12 cellular contexts compared by ENCODE assay signal in the genomic region with DNA sequence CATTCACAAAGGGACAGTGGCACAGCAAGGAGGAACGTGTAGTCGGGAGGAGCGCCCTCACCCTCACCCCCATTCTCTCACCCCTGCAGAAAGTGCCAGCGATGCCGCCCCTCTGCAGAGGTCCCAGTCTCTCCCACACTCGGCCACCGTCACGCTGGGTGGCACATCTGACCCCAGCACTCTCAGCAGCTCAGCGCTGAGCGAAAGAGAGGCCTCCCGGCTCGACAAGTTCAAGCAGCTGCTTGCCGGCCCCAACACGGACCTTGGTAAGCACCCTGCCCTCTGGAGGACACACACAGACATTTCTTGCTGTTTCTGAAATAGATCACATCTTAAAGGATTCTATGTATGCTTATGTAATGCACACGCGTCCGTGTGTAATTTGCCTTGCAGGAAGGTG. TPM values are rescaled to one million over a fixed set of nuclear protein-coding genes. Genes with fewer than 3 reads are reported as not detected.
DNase-seq lines count a peak whose midpoint lies in the region; ATAC-seq, FAIRE-seq and TF ChIP-seq lines count a peak whose summit lies in the region.
"Had no signal": no experiment of that assay in that cellular context is flagged by ENCODE, and none has a peak within 500 bp of the region (broad histone marks: within the 10 kb centered on the region; RNA-seq: fewer than 3 reads in every experiment).

No MANE protein-coding gene starts in this region.

- H3K27me3 ChIP-seq in GM23338 (ENCODE audit: insufficient read depth) (no peaks in the 10 kb centered on the region), hepatocyte (no peaks in the 10 kb centered on the region)
- H3K27me3 ChIP-seq: tibial artery had no signal

- H3K36me3 Mint-ChIP-seq in GM23338 (ENCODE audit: low read depth), result peaks cover 19% of the 10 kb centered on the region

- peak; percentile 12; the same call in 1 of the 3 replicates for TF ChIP-seq CTCF in A549 (IDR thresholded peaks at IDR 0.05)
- peak; percentile 45 to 46 for TF ChIP-seq CTCF in GM23338 (conservative IDR thresholded peaks at IDR 0.05; ENCODE audit: low read depth in 2 of 2)
- peak; percentile 56 for TF ChIP-seq CTCF in VCaP (conservative IDR thresholded peaks at IDR 0.05)
- TF ChIP-seq CTCF in hepatocyte (IDR thresholded peaks at IDR 0.05; ENCODE audit: poor library complexity), result peak; percentile 35
- TF ChIP-seq CTCF in D721Med (IDR thresholded peaks at IDR 0.05; ENCODE audit: insufficient read depth, missing control alignments), result no peak

- ATAC-seq in A549 (peak; percentile 69 to 77), GM23338 (peak; percentile 42)

- DNase-seq in A549 (ENCODE audit: low read depth in 1 of 2, low spot score in 1 of 2), result peak in 1 of 2 experiments; percentile 64
- peak; percentile 67 for DNase-seq in GM23338 (ENCODE audit: low spot score)
- peak; percentile 63 for DNase-seq in hepatocyte (ENCODE audit: low spot score)
- no peak for DNase-seq in D721Med (ENCODE audit: insufficient read length, low spot score)
- DNase-seq in stimulated activated CD4-positive, alpha-beta T cell treated with anti-CD3 and anti-CD28 coated beads, Interleukin-2, amount 100 ng/mL, for 24 hours, result no peak
- no peak for DNase-seq in NCI-H2107 treated with DMSO at 0.1 percent for 48 hours (lab: John Stamatoyannopoulos, UW; ENCODE audit: unreplicated experiment)
- no peak for DNase-seq in amniotic stem cell (lab: John Stamatoyannopoulos, UW)
- DNase-seq: EL, GOT3, NCI-H1436 treated with DMSO at 0.1 percent for 48 hours had no signal

- H2AFZ ChIP-seq in GM23338 (no peak overlapping the region), hepatocyte (no peak overlapping the region)

- TF ChIP-seq POLR2A in A549 (IDR thresholded peaks at IDR 0.05; ENCODE audit: low read length), result no peak

- H4K20me1 ChIP-seq in GM23338 (replicated peaks; ENCODE audit: insufficient read depth), result peaks cover 5% of the 10 kb centered on the region
- peaks cover 16% of the 10 kb centered on the region for H4K20me1 ChIP-seq in hepatocyte (ENCODE audit: insufficient read depth, poor library complexity, severe bottlenecking)

- 56% methylated on average over 12 of the region's 17 CpGs for WGBS in A549 (ENCODE audit: missing lambda C conversion rate)
- 77% methylated on average over 17 of the region's 17 CpGs for WGBS in hepatocyte (ENCODE audit: low lambda C conversion rate, missing lambda C conversion rate)

- H3K79me2 ChIP-seq in GM23338 (replicated peaks; ENCODE audit: insufficient read depth) (no peaks in the 10 kb centered on the region; the same call in 1 of the 2 replicates), hepatocyte (peaks cover 10% of the 10 kb centered on the region)

- H3K4me2 ChIP-seq in A549 (no peak overlapping the region), GM23338 (no peak overlapping the region), hepatocyte (no peak overlapping the region)

- H3K4me1 Mint-ChIP-seq in GM23338, result peaks cover 5% of the 10 kb centered on the region

- H3K9me3 ChIP-seq in A549, result no peaks in the 10 kb centered on the region
- no peaks in the 10 kb centered on the region for H3K9me3 ChIP-seq in hepatocyte (ENCODE audit: low read depth)
- H3K9me3 ChIP-seq: tibial artery had no signal

- H3F3A ChIP-seq in GM23338 (replicated peaks; ENCODE audit: low read depth), result no peaks in the 10 kb centered on the region

- H3K27ac ChIP-seq in A549, result peak overlapping the region in 1 of 2 experiments; percentile 33; a peak in 1 of 6 replicates
- no peak overlapping the region for H3K27ac ChIP-seq in GM23338 (ENCODE audit: low read depth)
- H3K27ac ChIP-seq in VCaP, result no peak overlapping the region
- no peak overlapping the region for H3K27ac ChIP-seq in hepatocyte
- H3K27ac ChIP-seq: tibial artery had no signal

- H3K9me2 ChIP-seq in GM23338 (ENCODE audit: insufficient read depth), result no peaks in the 10 kb centered on the region
- no peaks in the 10 kb centered on the region for H3K9me2 ChIP-seq in hepatocyte (replicated peaks; ENCODE audit: insufficient read depth)

- H3K27ac Mint-ChIP-seq in GM23338, result no peak overlapping the region

- H3K36me3 ChIP-seq in GM23338 (ENCODE audit: insufficient read depth) (no peaks in the 10 kb centered on the region), hepatocyte (replicated peaks; ENCODE audit: insufficient read depth, low read depth) (no peaks in the 10 kb centered on the region)

- H3K9me3 Mint-ChIP-seq in GM23338, result no peaks in the 10 kb centered on the region

- CTCF ChIA-PET in A549 (lab: Yijun Ruan, JAX), result interaction anchor here (0.7 to 3.1 kb wide), 10 partner anchors 9 to 234 kb away, joined by 3 to 19 read pairs (median 6); a partner anchor contains a TSS

- peaks cover 7% of the 10 kb centered on the region for H3K27me3 Mint-ChIP-seq in GM23338 (ENCODE audit: insufficient read depth, low read depth, poor library complexity)

- H3K4me3 Mint-ChIP-seq in GM23338, result no peak overlapping the region

- H3K4me3 ChIP-seq in A549, result no peak overlapping the region
- H3K4me3 ChIP-seq in GM23338, result no peak overlapping the region
- H3K4me3 ChIP-seq in hepatocyte, result no peak overlapping the region
- H3K4me3 ChIP-seq: tibial artery had no signal

- FAIRE-seq in A549 (lab: Jason Lieb, UNC) (no peak), D721Med (lab: Jason Lieb, UNC) (no peak)

- peak in 1 of 2 experiments; percentile 18; a peak in 2 of 5 replicates for TF ChIP-seq RAD21 in A549 (conservative IDR thresholded peaks at IDR 0.05 in 1 of 2, IDR thresholded peaks at IDR 0.05 in 1 of 2)

- TF ChIP-seq EP300 in A549 (IDR thresholded peaks at IDR 0.05), result no peak

- POLR2A ChIA-PET in A549 (lab: Yijun Ruan, JAX), result interaction anchor here (0.6 kb wide), 1 partner anchor 35 kb away, joined by 3 read pairs; a partner anchor contains a TSS

- peaks cover 6% of the 10 kb centered on the region; the same call in 1 of the 3 replicates for H3K4me1 ChIP-seq in A549
- H3K4me1 ChIP-seq in GM23338 (ENCODE audit: insufficient read depth), result peaks cover 3% of the 10 kb centered on the region; the same call in 1 of the 2 replicates
- peaks cover 17% of the 10 kb centered on the region for H3K4me1 ChIP-seq in hepatocyte (ENCODE audit: insufficient read depth)

TF ChIP-seq in A549, 52 proteins besides CTCF, POLR2A, EP300 and RAD21:
- TF ChIP-seq KDM5A (IDR thresholded peaks at IDR 0.05) (no peak), SMC3 (IDR thresholded peaks at IDR 0.05) (peak; percentile 7; the same call in 1 of the 3 replicates), HOXB13 (CRISPR knock-in tag; IDR thresholded peaks at IDR 0.05; ENCODE audit: low read depth) (no peak)
- TF ChIP-seq, protein P1, sequence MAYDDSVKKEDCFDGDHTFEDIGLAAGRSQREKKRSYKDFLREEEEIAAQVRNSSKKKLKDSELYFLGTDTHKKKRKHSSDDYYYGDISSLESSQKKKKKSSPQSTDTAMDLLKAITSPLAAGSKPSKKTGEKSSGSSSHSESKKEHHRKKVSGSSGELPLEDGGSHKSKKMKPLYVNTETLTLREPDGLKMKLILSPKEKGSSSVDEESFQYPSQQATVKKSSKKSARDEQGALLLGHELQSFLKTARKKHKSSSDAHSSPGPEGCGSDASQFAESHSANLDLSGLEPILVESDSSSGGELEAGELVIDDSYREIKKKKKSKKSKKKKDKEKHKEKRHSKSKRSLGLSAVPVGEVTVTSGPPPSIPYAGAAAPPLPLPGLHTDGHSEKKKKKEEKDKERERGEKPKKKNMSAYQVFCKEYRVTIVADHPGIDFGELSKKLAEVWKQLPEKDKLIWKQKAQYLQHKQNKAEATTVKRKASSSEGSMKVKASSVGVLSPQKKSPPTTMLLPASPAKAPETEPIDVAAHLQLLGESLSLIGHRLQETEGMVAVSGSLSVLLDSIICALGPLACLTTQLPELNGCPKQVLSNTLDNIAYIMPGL (CRISPR knock-in tag; IDR thresholded peaks at IDR 0.05; ENCODE audit: borderline replicate concordance), result no peak

TF ChIP-seq in GM23338, 12 proteins besides CTCF, POLR2A, EP300 and RAD21 (continues in another document):
- TF ChIP-seq ZNF114 (CRISPR knock-in tag; IDR thresholded peaks at IDR 0.05), result no peak
- no peak for TF ChIP-seq POLR2AphosphoS5 (IDR thresholded peaks at IDR 0.05; ENCODE audit: low read depth)

RNA-seq across cellular contexts. Expression of a gene that starts 34.9 kb away (rescaled TPM):
- polyA plus RNA-seq in A549 (2011; rRNA removed) (10.4 and 10.8 TPM in 2 replicates), A549 (2017; fragmentation: RNase III; extraction: RNeasy Plus Mini Kit Qiagen cat#74134 plus additional on column Dnase treatment) (8.2 to 9.7 TPM (median 8.9 TPM) in 3 replicates), GM23338 (2016; fragmentation: Nextera tagmentation; extraction: Ambion mirVana) (9.0 and 9.6 TPM in 2 replicates), hepatocyte (19.8 and 21.7 TPM in 2 replicates)
- polyA plus RNA-seq in A549 (2012; cell fraction: cytosol; rRNA removed), result 11.2 and 11.7 TPM in 2 replicates
- polyA plus RNA-seq in A549 (2012; cell fraction: nucleus; rRNA removed), result 11.0 and 12.8 TPM in 2 replicates
- 8.2 and 12.6 TPM in 2 replicates for polyA minus RNA-seq in A549 (2011; rRNA and poly(A)+ RNA removed)
- total RNA-seq in GM23338 (2014; rRNA removed; shearing (Covaris generic)), result 10.7 and 13.3 TPM in 2 replicates
- total RNA-seq in hepatocyte, result 10.3 and 15.3 TPM in 2 replicates

RNA-seq across cellular contexts. Expression of a gene that starts 59.3 kb away (rescaled TPM):
- polyA plus RNA-seq in A549 (2011; rRNA removed) (13.1 and 17.7 TPM in 2 replicates), A549 (2017; fragmentation: RNase III; extraction: RNeasy Plus Mini Kit Qiagen cat#74134 plus additional on column Dnase treatment) (13.8 to 15.6 TPM (median 15.6 TPM) in 3 replicates), GM23338 (2016; fragmentation: Nextera tagmentation; extraction: Ambion mirVana) (11.9 and 12.7 TPM in 2 replicates), hepatocyte (33.1 and 38.6 TPM in 2 replicates)
- 9.7 and 12.6 TPM in 2 replicates for polyA plus RNA-seq in A549 (2012; cell fraction: cytosol; rRNA removed)
- polyA plus RNA-seq in A549 (2012; cell fraction: nucleus; rRNA removed), result 9.7 and 13.4 TPM in 2 replicates
- 16.0 and 23.4 TPM in 2 replicates for polyA minus RNA-seq in A549 (2011; rRNA and poly(A)+ RNA removed)
- 62.9 and 63.5 TPM in 2 replicates for total RNA-seq in GM23338 (2014; rRNA removed; shearing (Covaris generic))
- 48.0 and 59.0 TPM in 2 replicates for total RNA-seq in hepatocyte

Comparison
In these comparisons a context has a peak if more than half of its experiments do, and no peak if none do; other contexts are left out.
1. DNase-seq: peak in GM23338 (single experiment) and hepatocyte (single experiment); none in D721Med (single experiment), stimulated activated CD4-positive, alpha-beta T cell treated with anti-CD3 and anti-CD28 coated beads, Interleukin-2, amount 100 ng/mL, for 24 hours (0 of 2), NCI-H2107 treated with DMSO at 0.1 percent for 48 hours (single experiment) and amniotic stem cell (single experiment).